ENCODE assay signal across 1 cellular context in the genomic region with DNA sequence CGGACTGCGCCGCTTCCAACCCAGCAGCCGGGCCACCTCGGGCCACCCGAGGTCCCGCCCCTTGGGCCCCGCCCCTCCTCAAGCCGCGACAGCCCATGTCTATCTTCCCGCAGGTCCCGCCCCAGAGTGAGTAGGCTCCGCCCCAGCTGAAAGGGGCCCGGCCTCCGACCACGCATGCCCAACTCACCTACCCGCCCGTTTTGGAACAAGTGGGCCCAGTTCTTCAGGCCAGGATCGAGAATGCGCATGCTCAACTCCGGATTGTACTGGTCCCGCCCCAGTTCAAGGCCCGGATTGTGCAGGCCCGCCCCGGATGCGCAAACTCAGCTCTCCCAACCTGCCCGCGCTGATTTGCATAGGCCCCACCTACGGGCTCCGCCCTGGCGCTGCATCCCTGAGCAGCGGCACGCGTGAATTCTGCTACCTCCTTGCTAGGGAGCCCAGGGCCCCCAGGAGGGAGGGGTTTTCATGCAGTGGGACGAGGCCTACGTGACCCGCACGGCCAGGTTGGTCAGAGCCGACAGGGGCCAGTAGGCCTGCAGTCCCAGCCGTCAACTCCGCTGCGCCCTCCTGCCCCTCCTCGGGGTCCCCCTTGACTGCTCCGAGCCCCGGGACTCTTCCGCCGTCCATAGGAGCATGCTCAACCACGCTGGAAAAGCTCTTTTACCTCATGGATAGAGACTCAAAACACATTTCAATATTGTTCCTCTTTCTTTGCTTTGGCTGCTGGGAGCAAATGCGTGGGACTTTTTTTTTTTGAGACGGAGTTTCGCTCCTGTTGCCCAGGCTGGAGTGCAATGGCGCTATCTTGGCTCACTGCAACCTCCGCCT.
TF ChIP-seq lines count a peak whose summit lies in the region.

Gene PFKFB4 (minus strand): TSS at position 8 of the 831 bp plus-strand sequence. CDS start 26 bp downstream, outside the sequence.

TF ChIP-seq in HepG2, 621 proteins besides CTCF, POLR2A, EP300 and RAD21 (continued from another document and continues in another):
- TF ChIP-seq MLX (CRISPR knock-in tag; IDR thresholded peaks at IDR 0.05) (peak; percentile 75), THYN1 (CRISPR knock-in tag; IDR thresholded peaks at IDR 0.05; ENCODE audit: borderline replicate concordance, low read depth) (no peak), MAFF (IDR thresholded peaks at IDR 0.05; ENCODE audit: low read depth, low read length) (peak; percentile 9; the same call in 1 of the 2 replicates), KLF11 (CRISPR knock-in tag; IDR thresholded peaks at IDR 0.05) (peak; percentile 62; the same call in 1 of the 2 replicates), ZNF251 (CRISPR knock-in tag; IDR thresholded peaks at IDR 0.05) (no peak), GLI4 (CRISPR knock-in tag; IDR thresholded peaks at IDR 0.05; ENCODE audit: borderline replicate concordance) (no peak), IKZF1 (IDR thresholded peaks at IDR 0.05) (no peak), PHF21A (CRISPR knock-in tag; IDR thresholded peaks at IDR 0.05) (peak; percentile 98), ZNF331 (CRISPR knock-in tag; IDR thresholded peaks at IDR 0.05) (peak; percentile 79), ZNF274 (CRISPR knock-in tag; IDR thresholded peaks at IDR 0.05) (0 out of 2 replicates have a peak, but pooled peaks have one; percentile 42), PRDM15 (CRISPR knock-in tag; IDR thresholded peaks at IDR 0.05) (no peak), ADNP (CRISPR knock-in tag; IDR thresholded peaks at IDR 0.05) (no peak), NFYC (CRISPR knock-in tag; IDR thresholded peaks at IDR 0.05) (peak; percentile 44; the same call in 1 of the 2 replicates), ZBTB21 (CRISPR knock-in tag; IDR thresholded peaks at IDR 0.05) (0 out of 2 replicates have a peak, but pooled peaks have one; percentile 29), ZNF644 (CRISPR knock-in tag; IDR thresholded peaks at IDR 0.05; ENCODE audit: low read depth) (no peak), PBX3 (CRISPR knock-in tag; IDR thresholded peaks at IDR 0.05; ENCODE audit: borderline replicate concordance) (no peak), THAP11 (CRISPR knock-in tag; IDR thresholded peaks at IDR 0.05) (peak; percentile 73), ZNF572 (CRISPR knock-in tag; IDR thresholded peaks at IDR 0.05) (peak; percentile 84; the same call in 1 of the 2 replicates), NCOA2 (CRISPR knock-in tag; IDR thresholded peaks at IDR 0.05) (peak; percentile 67; the same call in 1 of the 2 replicates), ZKSCAN1 (IDR thresholded peaks at IDR 0.05; ENCODE audit: low read length) (no peak), TCF12 (IDR thresholded peaks at IDR 0.05) (no peak), TCF12 (CRISPR knock-in tag; IDR thresholded peaks at IDR 0.05) (no peak), BRCA1 (CRISPR knock-in tag; IDR thresholded peaks at IDR 0.05) (no peak), ZNF83 (CRISPR knock-in tag; IDR thresholded peaks at IDR 0.05; ENCODE audit: borderline replicate concordance) (no peak), NFE2 (CRISPR knock-in tag; IDR thresholded peaks at IDR 0.05) (no peak), ESRRA (CRISPR knock-in tag; IDR thresholded peaks at IDR 0.05; ENCODE audit: low read depth) (no peak), PTBP1 (IDR thresholded peaks at IDR 0.05; ENCODE audit: low read depth, low read length, poor library complexity, severe bottlenecking) (no peak), ZNF792 (CRISPR knock-in tag; IDR thresholded peaks at IDR 0.05) (peak; percentile 91), MAF1 (CRISPR knock-in tag; IDR thresholded peaks at IDR 0.05; ENCODE audit: borderline replicate concordance) (no peak), TP53 (CRISPR knock-in tag; conservative IDR thresholded peaks at IDR 0.05) (no peak; the same call in 1 of the 2 replicates), STAG1 (CRISPR knock-in tag; IDR thresholded peaks at IDR 0.05) (peak; percentile 17; the same call in 1 of the 2 replicates), SMARCC2 (IDR thresholded peaks at IDR 0.05) (no peak)
- TF ChIP-seq, protein P1, sequence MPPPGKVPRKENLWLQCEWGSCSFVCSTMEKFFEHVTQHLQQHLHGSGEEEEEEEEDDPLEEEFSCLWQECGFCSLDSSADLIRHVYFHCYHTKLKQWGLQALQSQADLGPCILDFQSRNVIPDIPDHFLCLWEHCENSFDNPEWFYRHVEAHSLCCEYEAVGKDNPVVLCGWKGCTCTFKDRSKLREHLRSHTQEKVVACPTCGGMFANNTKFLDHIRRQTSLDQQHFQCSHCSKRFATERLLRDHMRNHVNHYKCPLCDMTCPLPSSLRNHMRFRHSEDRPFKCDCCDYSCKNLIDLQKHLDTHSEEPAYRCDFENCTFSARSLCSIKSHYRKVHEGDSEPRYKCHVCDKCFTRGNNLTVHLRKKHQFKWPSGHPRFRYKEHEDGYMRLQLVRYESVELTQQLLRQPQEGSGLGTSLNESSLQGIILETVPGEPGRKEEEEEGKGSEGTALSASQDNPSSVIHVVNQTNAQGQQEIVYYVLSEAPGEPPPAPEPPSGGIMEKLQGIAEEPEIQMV (CRISPR knock-in tag; IDR thresholded peaks at IDR 0.05; ENCODE audit: low read depth), result no peak
- TF ChIP-seq, protein P2, sequence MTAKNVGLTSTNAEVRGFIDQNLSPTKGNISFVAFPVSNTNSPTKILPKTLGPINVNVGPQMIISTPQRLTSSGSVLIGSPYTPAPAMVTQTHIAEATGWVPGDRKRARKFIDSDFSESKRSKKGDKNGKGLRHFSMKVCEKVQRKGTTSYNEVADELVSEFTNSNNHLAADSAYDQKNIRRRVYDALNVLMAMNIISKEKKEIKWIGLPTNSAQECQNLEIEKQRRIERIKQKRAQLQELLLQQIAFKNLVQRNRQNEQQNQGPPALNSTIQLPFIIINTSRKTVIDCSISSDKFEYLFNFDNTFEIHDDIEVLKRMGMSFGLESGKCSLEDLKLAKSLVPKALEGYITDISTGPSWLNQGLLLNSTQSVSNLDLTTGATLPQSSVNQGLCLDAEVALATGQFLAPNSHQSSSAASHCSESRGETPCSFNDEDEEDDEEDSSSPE (CRISPR knock-in tag; IDR thresholded peaks at IDR 0.05), result peak; percentile 84
- TF ChIP-seq, protein P3, sequence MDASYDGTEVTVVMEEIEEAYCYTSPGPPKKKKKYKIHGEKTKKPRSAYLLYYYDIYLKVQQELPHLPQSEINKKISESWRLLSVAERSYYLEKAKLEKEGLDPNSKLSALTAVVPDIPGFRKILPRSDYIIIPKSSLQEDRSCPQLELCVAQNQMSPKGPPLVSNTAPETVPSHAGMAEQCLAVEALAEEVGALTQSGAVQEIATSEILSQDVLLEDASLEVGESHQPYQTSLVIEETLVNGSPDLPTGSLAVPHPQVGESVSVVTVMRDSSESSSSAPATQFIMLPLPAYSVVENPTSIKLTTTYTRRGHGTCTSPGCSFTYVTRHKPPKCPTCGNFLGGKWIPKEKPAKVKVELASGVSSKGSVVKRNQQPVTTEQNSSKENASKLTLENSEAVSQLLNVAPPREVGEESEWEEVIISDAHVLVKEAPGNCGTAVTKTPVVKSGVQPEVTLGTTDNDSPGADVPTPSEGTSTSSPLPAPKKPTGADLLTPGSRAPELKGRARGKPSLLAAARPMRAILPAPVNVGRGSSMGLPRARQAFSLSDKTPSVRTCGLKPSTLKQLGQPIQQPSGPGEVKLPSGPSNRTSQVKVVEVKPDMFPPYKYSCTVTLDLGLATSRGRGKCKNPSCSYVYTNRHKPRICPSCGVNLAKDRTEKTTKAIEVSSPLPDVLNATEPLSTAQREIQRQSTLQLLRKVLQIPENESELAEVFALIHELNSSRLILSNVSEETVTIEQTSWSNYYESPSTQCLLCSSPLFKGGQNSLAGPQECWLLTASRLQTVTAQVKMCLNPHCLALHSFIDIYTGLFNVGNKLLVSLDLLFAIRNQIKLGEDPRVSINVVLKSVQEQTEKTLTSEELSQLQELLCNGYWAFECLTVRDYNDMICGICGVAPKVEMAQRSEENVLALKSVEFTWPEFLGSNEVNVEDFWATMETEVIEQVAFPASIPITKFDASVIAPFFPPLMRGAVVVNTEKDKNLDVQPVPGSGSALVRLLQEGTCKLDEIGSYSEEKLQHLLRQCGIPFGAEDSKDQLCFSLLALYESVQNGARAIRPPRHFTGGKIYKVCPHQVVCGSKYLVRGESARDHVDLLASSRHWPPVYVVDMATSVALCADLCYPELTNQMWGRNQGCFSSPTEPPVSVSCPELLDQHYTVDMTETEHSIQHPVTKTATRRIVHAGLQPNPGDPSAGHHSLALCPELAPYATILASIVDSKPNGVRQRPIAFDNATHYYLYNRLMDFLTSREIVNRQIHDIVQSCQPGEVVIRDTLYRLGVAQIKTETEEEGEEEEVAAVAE (CRISPR knock-in tag; IDR thresholded peaks at IDR 0.05; ENCODE audit: borderline replicate concordance), result peak; percentile 25; the same call in 1 of the 2 replicates
- TF ChIP-seq, protein P4, sequence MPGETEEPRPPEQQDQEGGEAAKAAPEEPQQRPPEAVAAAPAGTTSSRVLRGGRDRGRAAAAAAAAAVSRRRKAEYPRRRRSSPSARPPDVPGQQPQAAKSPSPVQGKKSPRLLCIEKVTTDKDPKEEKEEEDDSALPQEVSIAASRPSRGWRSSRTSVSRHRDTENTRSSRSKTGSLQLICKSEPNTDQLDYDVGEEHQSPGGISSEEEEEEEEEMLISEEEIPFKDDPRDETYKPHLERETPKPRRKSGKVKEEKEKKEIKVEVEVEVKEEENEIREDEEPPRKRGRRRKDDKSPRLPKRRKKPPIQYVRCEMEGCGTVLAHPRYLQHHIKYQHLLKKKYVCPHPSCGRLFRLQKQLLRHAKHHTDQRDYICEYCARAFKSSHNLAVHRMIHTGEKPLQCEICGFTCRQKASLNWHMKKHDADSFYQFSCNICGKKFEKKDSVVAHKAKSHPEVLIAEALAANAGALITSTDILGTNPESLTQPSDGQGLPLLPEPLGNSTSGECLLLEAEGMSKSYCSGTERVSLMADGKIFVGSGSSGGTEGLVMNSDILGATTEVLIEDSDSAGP (CRISPR knock-in tag; IDR thresholded peaks at IDR 0.05; ENCODE audit: borderline replicate concordance), result peak; percentile 80; the same call in 1 of the 2 replicates
- TF ChIP-seq, protein P5, sequence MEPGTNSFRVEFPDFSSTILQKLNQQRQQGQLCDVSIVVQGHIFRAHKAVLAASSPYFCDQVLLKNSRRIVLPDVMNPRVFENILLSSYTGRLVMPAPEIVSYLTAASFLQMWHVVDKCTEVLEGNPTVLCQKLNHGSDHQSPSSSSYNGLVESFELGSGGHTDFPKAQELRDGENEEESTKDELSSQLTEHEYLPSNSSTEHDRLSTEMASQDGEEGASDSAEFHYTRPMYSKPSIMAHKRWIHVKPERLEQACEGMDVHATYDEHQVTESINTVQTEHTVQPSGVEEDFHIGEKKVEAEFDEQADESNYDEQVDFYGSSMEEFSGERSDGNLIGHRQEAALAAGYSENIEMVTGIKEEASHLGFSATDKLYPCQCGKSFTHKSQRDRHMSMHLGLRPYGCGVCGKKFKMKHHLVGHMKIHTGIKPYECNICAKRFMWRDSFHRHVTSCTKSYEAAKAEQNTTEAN (CRISPR knock-in tag; conservative IDR thresholded peaks at IDR 0.05), result no peak
- TF ChIP-seq, protein P6, sequence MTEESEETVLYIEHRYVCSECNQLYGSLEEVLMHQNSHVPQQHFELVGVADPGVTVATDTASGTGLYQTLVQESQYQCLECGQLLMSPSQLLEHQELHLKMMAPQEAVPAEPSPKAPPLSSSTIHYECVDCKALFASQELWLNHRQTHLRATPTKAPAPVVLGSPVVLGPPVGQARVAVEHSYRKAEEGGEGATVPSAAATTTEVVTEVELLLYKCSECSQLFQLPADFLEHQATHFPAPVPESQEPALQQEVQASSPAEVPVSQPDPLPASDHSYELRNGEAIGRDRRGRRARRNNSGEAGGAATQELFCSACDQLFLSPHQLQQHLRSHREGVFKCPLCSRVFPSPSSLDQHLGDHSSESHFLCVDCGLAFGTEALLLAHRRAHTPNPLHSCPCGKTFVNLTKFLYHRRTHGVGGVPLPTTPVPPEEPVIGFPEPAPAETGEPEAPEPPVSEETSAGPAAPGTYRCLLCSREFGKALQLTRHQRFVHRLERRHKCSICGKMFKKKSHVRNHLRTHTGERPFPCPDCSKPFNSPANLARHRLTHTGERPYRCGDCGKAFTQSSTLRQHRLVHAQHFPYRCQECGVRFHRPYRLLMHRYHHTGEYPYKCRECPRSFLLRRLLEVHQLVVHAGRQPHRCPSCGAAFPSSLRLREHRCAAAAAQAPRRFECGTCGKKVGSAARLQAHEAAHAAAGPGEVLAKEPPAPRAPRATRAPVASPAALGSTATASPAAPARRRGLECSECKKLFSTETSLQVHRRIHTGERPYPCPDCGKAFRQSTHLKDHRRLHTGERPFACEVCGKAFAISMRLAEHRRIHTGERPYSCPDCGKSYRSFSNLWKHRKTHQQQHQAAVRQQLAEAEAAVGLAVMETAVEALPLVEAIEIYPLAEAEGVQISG (CRISPR knock-in tag; IDR thresholded peaks at IDR 0.05), result peak; percentile 86
